Comparison of ENCODE assay signal across 20 cellular contexts in the genomic region with DNA sequence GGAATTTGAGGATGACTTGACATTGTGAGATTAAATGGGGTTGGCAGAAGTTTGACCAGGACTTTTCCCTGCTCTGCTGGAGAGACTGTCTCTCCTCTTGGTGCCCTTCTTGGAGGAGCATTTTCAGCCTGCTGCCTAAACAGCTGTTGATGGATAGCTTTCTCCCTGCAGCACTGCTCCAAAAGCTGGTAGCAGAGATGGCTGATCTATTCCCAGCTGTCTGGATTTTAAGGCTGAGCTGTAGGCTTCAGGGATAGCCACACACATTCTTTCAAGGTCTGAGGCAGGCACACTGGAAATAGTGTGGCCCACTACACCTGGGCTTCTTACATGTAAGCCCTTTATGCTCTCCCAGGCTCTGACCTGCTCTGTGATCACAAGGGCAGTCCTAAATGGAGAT.
"Had no signal": no experiment of that assay in that cellular context is flagged by ENCODE, and none has a peak within 500 bp of the region (broad histone marks: within the 10 kb centered on the region; RNA-seq: fewer than 3 reads in every experiment).

No MANE protein-coding gene starts in this region.

- ATAC-seq: T-cell had no signal

- H3K27me3 ChIP-seq: MG63 had no signal

- H3K27ac ChIP-seq: HL-60, RWPE1, SK-N-MC had no signal

- DNase-seq: KBM-7, MG63, NCI-H1092, NCI-H1105 treated with DMSO at 0.1 percent for 48 hours, NCI-H1417 treated with DMSO at 0.1 percent for 48 hours, NCI-H146, NCI-H1694 treated with DMSO at 0.1 percent for 48 hours, NCI-H1930, NCI-H2081, NCI-H2107, NCI-H345, NCI-H446 treated with DMSO at 0.1 percent for 48 hours, NCI-H510A treated with DMSO at 0.1 percent for 48 hours, NCI-H526, SHP77, SW 1271, T-cell had no signal

- H3K27ac Mint-ChIP-seq: T-cell had no signal

- H3K4me3 ChIP-seq: MG63, SK-N-MC had no signal

- H3K27me3 Mint-ChIP-seq: T-cell had no signal

- H3K4me3 Mint-ChIP-seq: T-cell had no signal

- H3K9me3 ChIP-seq: MG63 had no signal
